ENCODE assay signal across 20 cellular contexts in the genomic region with DNA sequence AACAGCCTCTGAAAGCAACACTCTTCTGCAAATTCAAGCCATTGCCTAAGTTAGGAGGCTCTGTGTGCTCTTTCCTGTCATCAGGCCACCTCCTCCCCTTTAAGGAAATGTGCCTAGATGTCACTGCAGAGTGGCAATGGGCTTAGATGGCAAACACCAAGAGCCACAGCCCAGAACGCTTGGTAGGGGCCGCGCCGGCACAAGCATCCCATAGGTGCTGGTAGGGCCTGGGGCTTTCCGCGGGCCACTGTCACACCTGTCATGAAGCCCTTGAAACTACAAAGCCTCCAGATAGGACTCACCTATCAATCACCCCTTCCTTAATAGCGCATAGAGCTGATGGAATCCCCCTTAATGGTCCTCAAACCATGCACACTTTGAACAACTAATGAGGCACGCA.
"Had no signal": no experiment of that assay in that cellular context is flagged by ENCODE, and none has a peak within 500 bp of the region (broad histone marks: within the 10 kb centered on the region; RNA-seq: fewer than 3 reads in every experiment).

No MANE protein-coding gene starts in this region.

- H3K27me3 ChIP-seq: foreskin keratinocyte, ovary, right atrium auricular region, transverse colon had no signal

- H3K36me3 Mint-ChIP-seq: naive thymus-derived CD4-positive, alpha-beta T cell; stimulated activated memory B cell treated with anti-CD40 and anti-IgM and Interleukin-4, amounts not matched to agents 10 μg/mL and 1 μg/mL and 100 μg/mL, for 72 hours had no signal

- H3K4me1 ChIP-seq: foreskin keratinocyte, right atrium auricular region, transverse colon had no signal

- H3K27ac Mint-ChIP-seq: naive thymus-derived CD4-positive, alpha-beta T cell; nephron progenitor cell; stimulated activated memory B cell treated with anti-CD40 and anti-IgM and Interleukin-4, amounts not matched to agents 10 μg/mL and 1 μg/mL and 100 μg/mL, for 72 hours; stimulated activated naive CD8-positive, alpha-beta T cell treated with anti-CD3 and anti-CD28 coated beads, Interleukin-15, Interleukin-2, amounts not matched to agents 100 ng/mL and 50 ng/mL, for 24 hours had no signal

- DNase-seq: dermis blood vessel endothelial cell; erythroblast; foreskin keratinocyte; left colon; left ventricle myocardium superior; mesendoderm; naive thymus-derived CD4-positive, alpha-beta T cell; nephron progenitor cell; ovary; stimulated activated CD4-positive, alpha-beta T cell treated with anti-CD3 and anti-CD28 coated beads, Interleukin-15, amount 100 ng/mL, for 24 hours; stimulated activated CD4-positive, alpha-beta T cell treated with anti-CD3 and anti-CD28 coated beads, Interleukin-1b, Interleukin-23, amount 100 ng/mL, for 48 hours; stimulated activated CD4-positive, alpha-beta T cell treated with anti-CD3 and anti-CD28 coated beads, Interleukin-4, amount 100 ng/mL, for 24 hours; transverse colon had no signal

- H3K9me3 ChIP-seq: ovary, right atrium auricular region, thoracic aorta, transverse colon had no signal

- H3K4me3 ChIP-seq: ovary, right atrium auricular region, thoracic aorta, transverse colon had no signal

- H3K4me1 Mint-ChIP-seq: naive thymus-derived CD4-positive, alpha-beta T cell; nephron progenitor cell had no signal

- H3K9me3 Mint-ChIP-seq: naive thymus-derived CD4-positive, alpha-beta T cell; nephron progenitor cell; stimulated activated memory B cell treated with anti-CD40 and anti-IgM and Interleukin-4, amounts not matched to agents 10 μg/mL and 1 μg/mL and 100 μg/mL, for 72 hours; stimulated activated naive CD8-positive, alpha-beta T cell treated with anti-CD3 and anti-CD28 coated beads, Interleukin-15, Interleukin-2, amounts not matched to agents 100 ng/mL and 50 ng/mL, for 24 hours had no signal

- H3K36me3 ChIP-seq: ovary, right atrium auricular region, thoracic aorta, transverse colon had no signal

- H3K27ac ChIP-seq: foreskin keratinocyte, ovary, right atrium auricular region, thoracic aorta, transverse colon had no signal

- H3K4me3 Mint-ChIP-seq: naive thymus-derived CD4-positive, alpha-beta T cell; nephron progenitor cell; stimulated activated memory B cell treated with anti-CD40 and anti-IgM and Interleukin-4, amounts not matched to agents 10 μg/mL and 1 μg/mL and 100 μg/mL, for 72 hours; stimulated activated naive CD8-positive, alpha-beta T cell treated with anti-CD3 and anti-CD28 coated beads, Interleukin-15, Interleukin-2, amounts not matched to agents 100 ng/mL and 50 ng/mL, for 24 hours had no signal

- FAIRE-seq: colon, endothelial cell of umbilical vein, urothelium cell line had no signal
